1 cellular context compared by ENCODE assay signal in the genomic region with DNA sequence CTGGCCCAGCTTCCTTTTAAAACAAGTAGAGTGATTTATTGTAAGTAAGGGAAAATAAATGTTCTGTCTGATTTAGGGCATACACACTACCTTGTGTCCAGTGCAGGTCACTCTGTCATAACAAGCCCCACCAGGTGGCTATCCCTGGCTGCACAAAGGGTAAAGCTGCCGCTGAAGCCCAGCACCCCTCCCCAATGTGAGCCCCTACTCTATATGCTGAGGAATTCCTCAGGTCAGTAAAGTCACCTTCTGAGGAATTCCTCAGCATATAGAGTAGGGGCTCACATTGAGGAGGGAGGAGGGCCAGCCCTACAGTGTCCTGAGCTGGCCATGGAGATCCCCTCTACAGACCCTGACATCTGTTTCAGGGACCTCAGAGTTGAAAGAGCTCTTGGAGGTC.
TF ChIP-seq lines count a peak whose summit lies in the region.

No MANE protein-coding gene starts in this region.

TF ChIP-seq in IMR-90, 13 proteins besides CTCF, POLR2A, EP300 and RAD21:
- TF ChIP-seq RCOR1 (IDR thresholded peaks at IDR 0.05; ENCODE audit: insufficient replicate concordance, low read length) (no peak), MXI1 (IDR thresholded peaks at IDR 0.05; ENCODE audit: borderline replicate concordance, low read depth, low read length) (no peak), NFE2L2 (IDR thresholded peaks at IDR 0.05; ENCODE audit: low read depth, low read length) (no peak), CEBPB (IDR thresholded peaks at IDR 0.05; ENCODE audit: low read depth, low read length) (no peak), MAFK (IDR thresholded peaks at IDR 0.05; ENCODE audit: low read depth, low read length) (no peak), BHLHE40 (IDR thresholded peaks at IDR 0.05; ENCODE audit: low read depth, low read length) (no peak), RFX5 (IDR thresholded peaks at IDR 0.05; ENCODE audit: low read depth, low read length) (no peak)
- TF ChIP-seq, protein P1, sequence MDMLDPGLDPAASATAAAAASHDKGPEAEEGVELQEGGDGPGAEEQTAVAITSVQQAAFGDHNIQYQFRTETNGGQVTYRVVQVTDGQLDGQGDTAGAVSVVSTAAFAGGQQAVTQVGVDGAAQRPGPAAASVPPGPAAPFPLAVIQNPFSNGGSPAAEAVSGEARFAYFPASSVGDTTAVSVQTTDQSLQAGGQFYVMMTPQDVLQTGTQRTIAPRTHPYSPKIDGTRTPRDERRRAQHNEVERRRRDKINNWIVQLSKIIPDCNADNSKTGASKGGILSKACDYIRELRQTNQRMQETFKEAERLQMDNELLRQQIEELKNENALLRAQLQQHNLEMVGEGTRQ (IDR thresholded peaks at IDR 0.05; ENCODE audit: low read depth, low read length) = no peak
- TF ChIP-seq, protein P2, sequence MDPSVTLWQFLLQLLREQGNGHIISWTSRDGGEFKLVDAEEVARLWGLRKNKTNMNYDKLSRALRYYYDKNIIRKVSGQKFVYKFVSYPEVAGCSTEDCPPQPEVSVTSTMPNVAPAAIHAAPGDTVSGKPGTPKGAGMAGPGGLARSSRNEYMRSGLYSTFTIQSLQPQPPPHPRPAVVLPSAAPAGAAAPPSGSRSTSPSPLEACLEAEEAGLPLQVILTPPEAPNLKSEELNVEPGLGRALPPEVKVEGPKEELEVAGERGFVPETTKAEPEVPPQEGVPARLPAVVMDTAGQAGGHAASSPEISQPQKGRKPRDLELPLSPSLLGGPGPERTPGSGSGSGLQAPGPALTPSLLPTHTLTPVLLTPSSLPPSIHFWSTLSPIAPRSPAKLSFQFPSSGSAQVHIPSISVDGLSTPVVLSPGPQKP (IDR thresholded peaks at IDR 0.05; ENCODE audit: borderline replicate concordance, low read depth, low read length) = no peak
